In the genomic region with DNA sequence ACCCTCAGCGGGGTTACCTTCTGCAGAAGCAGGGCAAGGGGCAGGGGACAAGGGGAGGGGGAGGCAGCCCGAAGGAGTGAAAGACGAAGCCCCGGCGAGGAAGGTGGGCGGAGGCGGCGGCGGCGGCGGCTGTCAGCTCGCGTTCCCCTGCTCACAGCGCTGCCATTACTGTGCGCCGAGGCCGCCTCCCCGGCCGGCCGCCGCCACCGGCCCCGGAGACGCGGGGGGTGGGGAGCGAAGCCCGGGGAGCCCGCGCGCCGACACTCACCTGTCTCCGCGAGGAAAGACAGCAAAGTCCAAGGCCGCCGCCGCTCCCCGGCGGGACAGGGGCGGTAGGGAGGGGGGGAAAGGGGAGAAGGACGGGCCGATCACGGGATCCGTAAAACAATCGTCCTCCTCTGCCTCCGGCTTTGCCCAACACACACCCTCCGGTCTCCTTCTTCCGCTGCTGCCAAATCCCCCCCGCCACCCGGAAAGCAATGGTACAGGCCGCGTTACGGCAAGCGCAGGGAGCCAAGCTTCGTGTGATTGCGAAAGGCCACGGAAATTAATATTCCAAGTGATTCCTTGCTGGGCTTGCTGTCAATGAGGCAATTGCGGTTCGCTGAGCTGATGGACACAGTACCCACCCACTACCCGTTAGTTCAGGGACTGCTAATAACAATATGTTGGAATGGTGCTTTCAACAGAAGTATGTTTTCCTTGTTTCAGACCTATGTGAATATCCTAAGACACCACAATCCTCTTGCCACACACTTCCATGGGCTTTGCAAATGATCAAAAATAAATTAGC, we compare ENCODE assay signal across 1 cellular context.
TF ChIP-seq lines count a peak whose summit lies in the region.

A gene (minus strand): TSS at position 180 of the 793 bp plus-strand sequence. CDS start 19,024 bp downstream, outside the sequence.

TF ChIP-seq in HepG2, 621 proteins besides CTCF, POLR2A, EP300 and RAD21 (continued from another document and continues in another):
- peak; percentile 60; the same call in 1 of the 2 replicates for TF ChIP-seq FOXK1 (CRISPR knock-in tag; IDR thresholded peaks at IDR 0.05; ENCODE audit: borderline replicate concordance, low read depth)
- no peak for TF ChIP-seq ZNF44 (CRISPR knock-in tag; IDR thresholded peaks at IDR 0.05)
- TF ChIP-seq, protein P1, sequence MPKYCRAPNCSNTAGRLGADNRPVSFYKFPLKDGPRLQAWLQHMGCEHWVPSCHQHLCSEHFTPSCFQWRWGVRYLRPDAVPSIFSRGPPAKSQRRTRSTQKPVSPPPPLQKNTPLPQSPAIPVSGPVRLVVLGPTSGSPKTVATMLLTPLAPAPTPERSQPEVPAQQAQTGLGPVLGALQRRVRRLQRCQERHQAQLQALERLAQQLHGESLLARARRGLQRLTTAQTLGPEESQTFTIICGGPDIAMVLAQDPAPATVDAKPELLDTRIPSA (CRISPR knock-in tag; IDR thresholded peaks at IDR 0.05; ENCODE audit: borderline replicate concordance) = no peak
- TF ChIP-seq ZNF234 (CRISPR knock-in tag; conservative IDR thresholded peaks at IDR 0.05) = no peak
- TF ChIP-seq CBX2 (IDR thresholded peaks at IDR 0.05; ENCODE audit: low read depth, low read length) = no peak
- TF ChIP-seq CBX2 (CRISPR knock-in tag; IDR thresholded peaks at IDR 0.05; ENCODE audit: low read depth) = no peak
- TF ChIP-seq, protein P2, sequence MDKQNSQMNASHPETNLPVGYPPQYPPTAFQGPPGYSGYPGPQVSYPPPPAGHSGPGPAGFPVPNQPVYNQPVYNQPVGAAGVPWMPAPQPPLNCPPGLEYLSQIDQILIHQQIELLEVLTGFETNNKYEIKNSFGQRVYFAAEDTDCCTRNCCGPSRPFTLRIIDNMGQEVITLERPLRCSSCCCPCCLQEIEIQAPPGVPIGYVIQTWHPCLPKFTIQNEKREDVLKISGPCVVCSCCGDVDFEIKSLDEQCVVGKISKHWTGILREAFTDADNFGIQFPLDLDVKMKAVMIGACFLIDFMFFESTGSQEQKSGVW (CRISPR knock-in tag; IDR thresholded peaks at IDR 0.05; ENCODE audit: borderline replicate concordance) = no peak
- TF ChIP-seq POLR2G (IDR thresholded peaks at IDR 0.05; ENCODE audit: low read depth, low read length) = peak; percentile 56
- no peak for TF ChIP-seq MTA3 (CRISPR knock-in tag; IDR thresholded peaks at IDR 0.05)
- peak; percentile 58; the same call in 1 of the 2 replicates for TF ChIP-seq ZSCAN31 (CRISPR knock-in tag; IDR thresholded peaks at IDR 0.05; ENCODE audit: low read depth)
- TF ChIP-seq JUND (CRISPR knock-in tag; IDR thresholded peaks at IDR 0.05) = peak; percentile 46; the same call in 1 of the 2 replicates
- TF ChIP-seq ETV5 (CRISPR knock-in tag; IDR thresholded peaks at IDR 0.05; ENCODE audit: borderline replicate concordance) = peak; percentile 82
- peak; percentile 85 for TF ChIP-seq ELF1 (CRISPR knock-in tag; IDR thresholded peaks at IDR 0.05)
- peak; percentile 69; the same call in 1 of the 2 replicates for TF ChIP-seq MED13 (CRISPR knock-in tag; IDR thresholded peaks at IDR 0.05)
- TF ChIP-seq, protein P3, sequence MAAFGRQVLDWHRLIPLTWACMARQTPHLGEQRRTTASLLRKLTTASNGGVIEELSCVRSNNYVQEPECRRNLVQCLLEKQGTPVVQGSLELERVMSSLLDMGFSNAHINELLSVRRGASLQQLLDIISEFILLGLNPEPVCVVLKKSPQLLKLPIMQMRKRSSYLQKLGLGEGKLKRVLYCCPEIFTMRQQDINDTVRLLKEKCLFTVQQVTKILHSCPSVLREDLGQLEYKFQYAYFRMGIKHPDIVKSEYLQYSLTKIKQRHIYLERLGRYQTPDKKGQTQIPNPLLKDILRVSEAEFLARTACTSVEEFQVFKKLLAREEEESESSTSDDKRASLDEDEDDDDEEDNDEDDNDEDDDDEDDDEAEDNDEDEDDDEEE (CRISPR knock-in tag; IDR thresholded peaks at IDR 0.05) = no peak
- no peak; the same call in 1 of the 2 replicates for TF ChIP-seq NFKB2 (CRISPR knock-in tag; IDR thresholded peaks at IDR 0.05; ENCODE audit: borderline replicate concordance)
- TF ChIP-seq ZEB1 (IDR thresholded peaks at IDR 0.05; ENCODE audit: insufficient replicate concordance, low read depth) = no peak
- TF ChIP-seq SETDB1 (CRISPR knock-in tag; IDR thresholded peaks at IDR 0.05; ENCODE audit: borderline replicate concordance) = no peak
- TF ChIP-seq TBX3 (IDR thresholded peaks at IDR 0.05; ENCODE audit: borderline replicate concordance) = 0 out of 2 replicates have a peak, but pooled peaks have one; percentile 28
- TF ChIP-seq, protein P4, sequence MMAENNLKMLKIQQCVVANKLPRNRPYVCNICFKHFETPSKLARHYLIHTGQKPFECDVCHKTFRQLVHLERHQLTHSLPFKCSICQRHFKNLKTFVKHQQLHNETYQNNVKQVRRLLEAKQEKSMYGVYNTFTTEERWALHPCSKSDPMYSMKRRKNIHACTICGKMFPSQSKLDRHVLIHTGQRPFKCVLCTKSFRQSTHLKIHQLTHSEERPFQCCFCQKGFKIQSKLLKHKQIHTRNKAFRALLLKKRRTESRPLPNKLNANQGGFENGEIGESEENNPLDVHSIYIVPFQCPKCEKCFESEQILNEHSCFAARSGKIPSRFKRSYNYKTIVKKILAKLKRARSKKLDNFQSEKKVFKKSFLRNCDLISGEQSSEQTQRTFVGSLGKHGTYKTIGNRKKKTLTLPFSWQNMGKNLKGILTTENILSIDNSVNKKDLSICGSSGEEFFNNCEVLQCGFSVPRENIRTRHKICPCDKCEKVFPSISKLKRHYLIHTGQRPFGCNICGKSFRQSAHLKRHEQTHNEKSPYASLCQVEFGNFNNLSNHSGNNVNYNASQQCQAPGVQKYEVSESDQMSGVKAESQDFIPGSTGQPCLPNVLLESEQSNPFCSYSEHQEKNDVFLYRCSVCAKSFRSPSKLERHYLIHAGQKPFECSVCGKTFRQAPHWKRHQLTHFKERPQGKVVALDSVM (CRISPR knock-in tag; IDR thresholded peaks at IDR 0.05) = peak; percentile 55
- TF ChIP-seq, protein P5, sequence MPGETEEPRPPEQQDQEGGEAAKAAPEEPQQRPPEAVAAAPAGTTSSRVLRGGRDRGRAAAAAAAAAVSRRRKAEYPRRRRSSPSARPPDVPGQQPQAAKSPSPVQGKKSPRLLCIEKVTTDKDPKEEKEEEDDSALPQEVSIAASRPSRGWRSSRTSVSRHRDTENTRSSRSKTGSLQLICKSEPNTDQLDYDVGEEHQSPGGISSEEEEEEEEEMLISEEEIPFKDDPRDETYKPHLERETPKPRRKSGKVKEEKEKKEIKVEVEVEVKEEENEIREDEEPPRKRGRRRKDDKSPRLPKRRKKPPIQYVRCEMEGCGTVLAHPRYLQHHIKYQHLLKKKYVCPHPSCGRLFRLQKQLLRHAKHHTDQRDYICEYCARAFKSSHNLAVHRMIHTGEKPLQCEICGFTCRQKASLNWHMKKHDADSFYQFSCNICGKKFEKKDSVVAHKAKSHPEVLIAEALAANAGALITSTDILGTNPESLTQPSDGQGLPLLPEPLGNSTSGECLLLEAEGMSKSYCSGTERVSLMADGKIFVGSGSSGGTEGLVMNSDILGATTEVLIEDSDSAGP (CRISPR knock-in tag; IDR thresholded peaks at IDR 0.05; ENCODE audit: borderline replicate concordance) = peak; percentile 63; the same call in 1 of the 2 replicates
- no peak for TF ChIP-seq ZNF143 (CRISPR knock-in tag; IDR thresholded peaks at IDR 0.05)
- TF ChIP-seq, protein P6, sequence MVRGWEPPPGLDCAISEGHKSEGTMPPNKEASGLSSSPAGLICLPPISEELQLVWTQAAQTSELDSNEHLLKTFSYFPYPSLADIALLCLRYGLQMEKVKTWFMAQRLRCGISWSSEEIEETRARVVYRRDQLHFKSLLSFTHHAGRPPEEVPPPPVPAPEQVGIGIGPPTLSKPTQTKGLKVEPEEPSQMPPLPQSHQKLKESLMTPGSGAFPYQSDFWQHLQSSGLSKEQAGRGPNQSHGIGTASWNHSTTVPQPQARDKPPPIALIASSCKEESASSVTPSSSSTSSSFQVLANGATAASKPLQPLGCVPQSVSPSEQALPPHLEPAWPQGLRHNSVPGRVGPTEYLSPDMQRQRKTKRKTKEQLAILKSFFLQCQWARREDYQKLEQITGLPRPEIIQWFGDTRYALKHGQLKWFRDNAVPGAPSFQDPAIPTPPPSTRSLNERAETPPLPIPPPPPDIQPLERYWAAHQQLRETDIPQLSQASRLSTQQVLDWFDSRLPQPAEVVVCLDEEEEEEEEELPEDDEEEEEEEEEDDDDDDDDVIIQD (CRISPR knock-in tag; IDR thresholded peaks at IDR 0.05; ENCODE audit: low read depth) = peak; percentile 51; the same call in 1 of the 2 replicates
- TF ChIP-seq ZNF660 (CRISPR knock-in tag; IDR thresholded peaks at IDR 0.05; ENCODE audit: borderline replicate concordance, low read depth) = no peak
- TF ChIP-seq TCF7L2 (IDR thresholded peaks at IDR 0.05; ENCODE audit: low read depth, low read length) = no peak
- no peak for TF ChIP-seq ZNF678 (CRISPR knock-in tag; IDR thresholded peaks at IDR 0.05)
- TF ChIP-seq HDAC2 (CRISPR knock-in tag; IDR thresholded peaks at IDR 0.05) = peak; percentile 65; the same call in 1 of the 2 replicates
- no peak for TF ChIP-seq ZNF546 (CRISPR knock-in tag; conservative IDR thresholded peaks at IDR 0.05)
- no peak for TF ChIP-seq ETV6 (CRISPR knock-in tag; conservative IDR thresholded peaks at IDR 0.05)
- TF ChIP-seq GABPB1 (CRISPR knock-in tag; IDR thresholded peaks at IDR 0.05) = peak; percentile 87
- no peak for TF ChIP-seq ZNF570 (CRISPR knock-in tag; IDR thresholded peaks at IDR 0.05; ENCODE audit: borderline replicate concordance)
- TF ChIP-seq IRF2 (CRISPR knock-in tag; IDR thresholded peaks at IDR 0.05) = peak; percentile 87
- TF ChIP-seq ZNF569 (CRISPR knock-in tag; IDR thresholded peaks at IDR 0.05; ENCODE audit: borderline replicate concordance) = no peak
- peak; percentile 68; the same call in 1 of the 2 replicates for TF ChIP-seq ZNF563 (CRISPR knock-in tag; IDR thresholded peaks at IDR 0.05)
- TF ChIP-seq, protein P7, sequence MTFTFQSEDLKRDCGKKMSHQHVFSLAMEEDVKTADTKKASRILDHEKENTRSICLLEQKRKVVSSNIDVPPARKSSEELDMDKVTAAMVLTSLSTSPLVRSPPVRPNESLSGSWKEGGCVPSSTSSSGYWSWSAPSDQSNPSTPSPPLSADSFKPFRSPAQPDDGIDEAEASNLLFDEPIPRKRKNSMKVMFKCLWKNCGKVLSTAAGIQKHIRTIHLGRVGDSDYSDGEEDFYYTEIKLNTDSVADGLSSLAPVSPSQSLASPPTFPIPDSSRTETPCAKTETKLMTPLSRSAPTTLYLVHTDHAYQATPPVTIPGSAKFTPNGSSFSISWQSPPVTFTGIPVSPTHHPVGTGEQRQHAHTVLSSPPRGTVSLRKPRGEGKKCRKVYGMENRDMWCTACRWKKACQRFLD (CRISPR knock-in tag; IDR thresholded peaks at IDR 0.05; ENCODE audit: borderline replicate concordance) = 0 out of 2 replicates have a peak, but pooled peaks have one; percentile 71
- TF ChIP-seq SRSF1 (optimal IDR thresholded peaks at IDR 0.05; ENCODE audit: low read depth, low read length) = no peak
- no peak for TF ChIP-seq NFKBIZ (CRISPR knock-in tag; IDR thresholded peaks at IDR 0.05)
- TF ChIP-seq, protein P8, sequence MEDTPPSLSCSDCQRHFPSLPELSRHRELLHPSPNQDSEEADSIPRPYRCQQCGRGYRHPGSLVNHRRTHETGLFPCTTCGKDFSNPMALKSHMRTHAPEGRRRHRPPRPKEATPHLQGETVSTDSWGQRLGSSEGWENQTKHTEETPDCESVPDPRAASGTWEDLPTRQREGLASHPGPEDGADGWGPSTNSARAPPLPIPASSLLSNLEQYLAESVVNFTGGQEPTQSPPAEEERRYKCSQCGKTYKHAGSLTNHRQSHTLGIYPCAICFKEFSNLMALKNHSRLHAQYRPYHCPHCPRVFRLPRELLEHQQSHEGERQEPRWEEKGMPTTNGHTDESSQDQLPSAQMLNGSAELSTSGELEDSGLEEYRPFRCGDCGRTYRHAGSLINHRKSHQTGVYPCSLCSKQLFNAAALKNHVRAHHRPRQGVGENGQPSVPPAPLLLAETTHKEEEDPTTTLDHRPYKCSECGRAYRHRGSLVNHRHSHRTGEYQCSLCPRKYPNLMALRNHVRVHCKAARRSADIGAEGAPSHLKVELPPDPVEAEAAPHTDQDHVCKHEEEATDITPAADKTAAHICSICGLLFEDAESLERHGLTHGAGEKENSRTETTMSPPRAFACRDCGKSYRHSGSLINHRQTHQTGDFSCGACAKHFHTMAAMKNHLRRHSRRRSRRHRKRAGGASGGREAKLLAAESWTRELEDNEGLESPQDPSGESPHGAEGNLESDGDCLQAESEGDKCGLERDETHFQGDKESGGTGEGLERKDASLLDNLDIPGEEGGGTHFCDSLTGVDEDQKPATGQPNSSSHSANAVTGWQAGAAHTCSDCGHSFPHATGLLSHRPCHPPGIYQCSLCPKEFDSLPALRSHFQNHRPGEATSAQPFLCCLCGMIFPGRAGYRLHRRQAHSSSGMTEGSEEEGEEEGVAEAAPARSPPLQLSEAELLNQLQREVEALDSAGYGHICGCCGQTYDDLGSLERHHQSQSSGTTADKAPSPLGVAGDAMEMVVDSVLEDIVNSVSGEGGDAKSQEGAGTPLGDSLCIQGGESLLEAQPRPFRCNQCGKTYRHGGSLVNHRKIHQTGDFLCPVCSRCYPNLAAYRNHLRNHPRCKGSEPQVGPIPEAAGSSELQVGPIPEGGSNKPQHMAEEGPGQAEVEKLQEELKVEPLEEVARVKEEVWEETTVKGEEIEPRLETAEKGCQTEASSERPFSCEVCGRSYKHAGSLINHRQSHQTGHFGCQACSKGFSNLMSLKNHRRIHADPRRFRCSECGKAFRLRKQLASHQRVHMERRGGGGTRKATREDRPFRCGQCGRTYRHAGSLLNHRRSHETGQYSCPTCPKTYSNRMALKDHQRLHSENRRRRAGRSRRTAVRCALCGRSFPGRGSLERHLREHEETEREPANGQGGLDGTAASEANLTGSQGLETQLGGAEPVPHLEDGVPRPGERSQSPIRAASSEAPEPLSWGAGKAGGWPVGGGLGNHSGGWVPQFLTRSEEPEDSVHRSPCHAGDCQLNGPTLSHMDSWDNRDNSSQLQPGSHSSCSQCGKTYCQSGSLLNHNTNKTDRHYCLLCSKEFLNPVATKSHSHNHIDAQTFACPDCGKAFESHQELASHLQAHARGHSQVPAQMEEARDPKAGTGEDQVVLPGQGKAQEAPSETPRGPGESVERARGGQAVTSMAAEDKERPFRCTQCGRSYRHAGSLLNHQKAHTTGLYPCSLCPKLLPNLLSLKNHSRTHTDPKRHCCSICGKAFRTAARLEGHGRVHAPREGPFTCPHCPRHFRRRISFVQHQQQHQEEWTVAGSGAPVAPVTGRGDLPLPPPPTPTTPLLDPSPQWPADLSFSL (CRISPR knock-in tag; IDR thresholded peaks at IDR 0.05) = no peak
- no peak for TF ChIP-seq NR3C1 (CRISPR knock-in tag; IDR thresholded peaks at IDR 0.05)
- TF ChIP-seq, protein P9, sequence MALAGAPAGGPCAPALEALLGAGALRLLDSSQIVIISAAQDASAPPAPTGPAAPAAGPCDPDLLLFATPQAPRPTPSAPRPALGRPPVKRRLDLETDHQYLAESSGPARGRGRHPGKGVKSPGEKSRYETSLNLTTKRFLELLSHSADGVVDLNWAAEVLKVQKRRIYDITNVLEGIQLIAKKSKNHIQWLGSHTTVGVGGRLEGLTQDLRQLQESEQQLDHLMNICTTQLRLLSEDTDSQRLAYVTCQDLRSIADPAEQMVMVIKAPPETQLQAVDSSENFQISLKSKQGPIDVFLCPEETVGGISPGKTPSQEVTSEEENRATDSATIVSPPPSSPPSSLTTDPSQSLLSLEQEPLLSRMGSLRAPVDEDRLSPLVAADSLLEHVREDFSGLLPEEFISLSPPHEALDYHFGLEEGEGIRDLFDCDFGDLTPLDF (CRISPR knock-in tag; IDR thresholded peaks at IDR 0.05) = peak; percentile 51; the same call in 1 of the 2 replicates
- peak; percentile 94 for TF ChIP-seq POGZ (CRISPR knock-in tag; IDR thresholded peaks at IDR 0.05)
- TF ChIP-seq BRD4 (CRISPR knock-in tag; IDR thresholded peaks at IDR 0.05) = peak; percentile 90
- TF ChIP-seq, protein P10, sequence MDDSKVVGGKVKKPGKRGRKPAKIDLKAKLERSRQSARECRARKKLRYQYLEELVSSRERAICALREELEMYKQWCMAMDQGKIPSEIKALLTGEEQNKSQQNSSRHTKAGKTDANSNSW (CRISPR knock-in tag; IDR thresholded peaks at IDR 0.05; ENCODE audit: borderline replicate concordance) = no peak
- no peak for TF ChIP-seq JUNB (CRISPR knock-in tag; IDR thresholded peaks at IDR 0.05; ENCODE audit: borderline replicate concordance)
- TF ChIP-seq KMT2A (CRISPR knock-in tag; IDR thresholded peaks at IDR 0.05) = peak; percentile 48
